ENCODE assay signal across 20 cellular contexts in genomic region chr22:45889093-45889538, GRCh38.
DNase-seq lines count a peak whose midpoint lies in the region; ATAC-seq, FAIRE-seq and TF ChIP-seq lines count a peak whose summit lies in the region.
"Had no signal": no experiment of that assay in that cellular context is flagged by ENCODE, and none has a peak within 500 bp of the region (broad histone marks: within the 10 kb centered on the region; RNA-seq: fewer than 3 reads in every experiment).

No MANE protein-coding gene starts in this region.

- no peak overlapping the region for H3K4me3 Mint-ChIP-seq in neural crest cell
- H3K4me3 Mint-ChIP-seq: H9 had no signal

- H3K9me3 Mint-ChIP-seq in neural crest cell: no peaks in the 10 kb centered on the region
- H3K9me3 Mint-ChIP-seq: H9 had no signal

- TF ChIP-seq CTCF in right atrium auricular region (IDR thresholded peaks at IDR 0.05) (no peak), heart left ventricle (IDR thresholded peaks at IDR 0.05) (no peak), neural crest cell (conservative IDR thresholded peaks at IDR 0.05) (no peak)

- H3K27ac ChIP-seq in right atrium auricular region (no peak overlapping the region), heart left ventricle (no peak overlapping the region)
- H3K27ac ChIP-seq: BLaER1 treated with 17β-estradiol and CSF1 and Interleukin-3, amounts not matched to agents 10 nM and 100 nM; HL-60 had no signal

- H3K27me3 Mint-ChIP-seq in neural crest cell (ENCODE audit: low read depth): no peaks in the 10 kb centered on the region

- H3K4me1 ChIP-seq in right atrium auricular region (peaks cover 0 to 20% of the 10 kb centered on the region in 2 donors), heart left ventricle (peaks cover 0 to 27% (median 2%) of the 10 kb centered on the region in 12 donors)

- no peak for FAIRE-seq in RCC 7860 (lab: Jason Lieb, UNC)
- FAIRE-seq: G401.6, HTR-8/SVneo had no signal

- no peak for TF ChIP-seq POLR2A in heart left ventricle (IDR thresholded peaks at IDR 0.05)

- H3K9me3 ChIP-seq in right atrium auricular region (no peaks in the 10 kb centered on the region), heart left ventricle (no peaks in the 10 kb centered on the region)
- H3K9me3 ChIP-seq: BLaER1 treated with 17β-estradiol and CSF1 and Interleukin-3, amounts not matched to agents 10 nM and 100 nM; SK-N-SH had no signal

- peak overlapping the region; percentile 67 for H3K27ac Mint-ChIP-seq in neural crest cell (ENCODE audit: unreplicated experiment)
- H3K27ac Mint-ChIP-seq: H9 had no signal

- peak; percentile 30 for DNase-seq in Right ventricle myocardium superior
- no peak for DNase-seq in right atrium auricular region (ENCODE audit: low spot score)
- DNase-seq in heart left ventricle: peak in 3 of 5 donors; percentile 9 to 59 (median 22)
- no peak for DNase-seq in neural crest cell (ENCODE audit: low read depth, low spot score)
- no peak for DNase-seq in NCI-H510A (lab: John Stamatoyannopoulos, UW)
- no peak for DNase-seq in stimulated activated CD8-positive, alpha-beta memory T cell treated with anti-CD3 and anti-CD28 coated beads, Interleukin-4, amount 100 ng/mL, for 48 hours
- DNase-seq in NCI-H187 treated with DMSO at 0.1 percent for 48 hours (lab: John Stamatoyannopoulos, UW): no peak
- no peak for DNase-seq in RCC 7860 (ENCODE audit: low spot score)
- DNase-seq: 8988T, DND-41, H9, NCI-H187, NCI-H2171 treated with DMSO at 0.1 percent for 48 hours, NCI-H82, PC-3, SK-N-SH had no signal

- intact Hi-C loops in Right ventricle myocardium superior (cut with DNase I) (no loop called here), heart left ventricle (cut with DNase I) (no loop called here)

- no peak for ATAC-seq in Right ventricle myocardium superior (ENCODE audit: poor library complexity)
- ATAC-seq in heart left ventricle: no peak
- ATAC-seq: PC-3 had no signal

- no peaks in the 10 kb centered on the region for H3K27me3 ChIP-seq in right atrium auricular region
- peaks cover 6 to 45% (median 18%) of the 10 kb centered on the region in 9 donors for H3K27me3 ChIP-seq in heart left ventricle

- WGBS in heart left ventricle, 4 donors: 40 to 80% (median 77%) methylated on average over 1 to 10 of the region's 10 CpGs

- H3K36me3 ChIP-seq in right atrium auricular region: no peaks in the 10 kb centered on the region
- H3K36me3 ChIP-seq in heart left ventricle: no peaks in the 10 kb centered on the region
- H3K36me3 ChIP-seq: BLaER1 treated with 17β-estradiol and CSF1 and Interleukin-3, amounts not matched to agents 10 nM and 100 nM had no signal

- H3K4me1 Mint-ChIP-seq in neural crest cell: peaks cover 18% of the 10 kb centered on the region
- H3K4me1 Mint-ChIP-seq: H9 had no signal

- H3K4me3 ChIP-seq in right atrium auricular region (no peak overlapping the region), heart left ventricle (no peak overlapping the region)
- H3K4me3 ChIP-seq: BLaER1 treated with 17β-estradiol and CSF1 and Interleukin-3, amounts not matched to agents 10 nM and 100 nM had no signal

- H3K36me3 Mint-ChIP-seq in neural crest cell (ENCODE audit: low read depth): no peaks in the 10 kb centered on the region

Comparison
In these comparisons a context has a peak if more than half of its experiments do, and no peak if none do; other contexts are left out.
1. DNase-seq: peak in Right ventricle myocardium superior (single experiment) and heart left ventricle (3 of 5); none in right atrium auricular region (single experiment), neural crest cell (single experiment), NCI-H510A (single experiment), stimulated activated CD8-positive, alpha-beta memory T cell treated with anti-CD3 and anti-CD28 coated beads, Interleukin-4, amount 100 ng/mL, for 48 hours (single experiment), NCI-H187 treated with DMSO at 0.1 percent for 48 hours (single experiment) and RCC 7860 (single experiment).